In genomic region chr9:93296889-93297480, GRCh38 we compare ENCODE assay signal across 27 cellular contexts.
DNase-seq lines count a peak whose midpoint lies in the region; ATAC-seq and TF ChIP-seq lines count a peak whose summit lies in the region.
"Had no signal": no experiment of that assay in that cellular context is flagged by ENCODE, and none has a peak within 500 bp of the region (broad histone marks: within the 10 kb centered on the region; RNA-seq: fewer than 3 reads in every experiment).

No MANE protein-coding gene starts in this region.

- H3K79me2 ChIP-seq in OCI-LY1 (ENCODE audit: insufficient read depth, low read length): no peaks in the 10 kb centered on the region

- no peak overlapping the region for H3K4me3 Mint-ChIP-seq in CD8-positive, alpha-beta T cell
- H3K4me3 Mint-ChIP-seq: nephron progenitor cell, type B pancreatic cell had no signal

- DNase-seq in AG08396 (ENCODE audit: low spot score) (peak; percentile 6), iPS-NIHi7 (ENCODE audit: extremely low spot score) (peak; percentile 9), OCI-M2 (lab: John Stamatoyannopoulos, UW; ENCODE audit: unreplicated experiment) (no peak), COLO829 (ENCODE audit: low spot score) (no peak)
- DNase-seq in CD8-positive, alpha-beta T cell: no peak
- DNase-seq in stimulated activated CD4-positive, alpha-beta T cell treated with anti-CD3 and anti-CD28 coated beads, Interleukin-15, amount 100 ng/mL, for 24 hours: no peak
- DNase-seq: activated CD4-positive, alpha-beta T cell treated with anti-CD3 and anti-CD28 coated beads, Interleukin-2, amount 50 U/mL, for 4 hours; activated CD4-positive, CD25-positive, alpha-beta regulatory T cell; activated gamma-delta T cell treated with Interleukin-2 at 50 U/mL for 16 hours; amniotic stem cell; brain microvascular endothelial cell; C1 segment of cervical spinal cord; Calu3; DMS79 treated with DMSO at 0.1 percent for 48 hours; NCI-H1092; NCI-H1930; NCI-H526 treated with DMSO at 0.1 percent for 48 hours; nephron progenitor cell; retina; SHP77 treated with DMSO at 0.1 percent for 48 hours had no signal

- H3K4me1 ChIP-seq in CD8-positive, alpha-beta T cell (ENCODE audit: insufficient read depth, low read length): no peaks in the 10 kb centered on the region
- H3K4me1 ChIP-seq in OCI-LY1 (ENCODE audit: insufficient read depth, low read length, severe bottlenecking): peaks cover 88% of the 10 kb centered on the region

- no peak for ATAC-seq in CD8-positive, alpha-beta T cell
- ATAC-seq: pancreas had no signal

- no peaks in the 10 kb centered on the region for H3K36me3 Mint-ChIP-seq in CD8-positive, alpha-beta T cell
- H3K36me3 Mint-ChIP-seq: IgD-negative memory B cell, type B pancreatic cell had no signal

- H3K27ac ChIP-seq in CD8-positive, alpha-beta T cell (ENCODE audit: low read depth, low read length): no peak overlapping the region
- H3K27ac ChIP-seq in OCI-LY1 (ENCODE audit: low read depth, low read length, poor library complexity, severe bottlenecking): peak overlapping the region; percentile 99
- H3K27ac ChIP-seq: brain microvascular endothelial cell, epithelial cell of prostate, pancreas had no signal

- CTCF ChIA-PET in CD8-positive, alpha-beta T cell (lab: Charles Lee): no interaction called here

- no peaks in the 10 kb centered on the region for H3K9me2 ChIP-seq in OCI-LY1 (ENCODE audit: low read depth, low read length)

- H3K4me3 ChIP-seq in CD8-positive, alpha-beta T cell (ENCODE audit: low read depth, low read length): no peak overlapping the region
- H3K4me3 ChIP-seq in OCI-LY1 (ENCODE audit: low read depth, low read length, poor library complexity, severe bottlenecking): peak overlapping the region; percentile 51
- H3K4me3 ChIP-seq: pancreas, Peyer's patch, smooth muscle cell had no signal

- POLR2A ChIA-PET in CD8-positive, alpha-beta T cell (lab: Charles Lee): no interaction called here

- no peaks in the 10 kb centered on the region for H4K20me1 ChIP-seq in OCI-LY1 (ENCODE audit: insufficient read depth, low read length)

- peak overlapping the region; percentile 62 for H3K4me2 ChIP-seq in OCI-LY1 (ENCODE audit: low read length)
- H3K4me2 ChIP-seq: smooth muscle cell had no signal

- no peaks in the 10 kb centered on the region for H3K36me3 ChIP-seq in CD8-positive, alpha-beta T cell (ENCODE audit: insufficient read depth, low read length)
- peaks cover 44% of the 10 kb centered on the region for H3K36me3 ChIP-seq in OCI-LY1 (ENCODE audit: insufficient read depth, low read length)
- H3K36me3 ChIP-seq: brain microvascular endothelial cell had no signal

- no peaks in the 10 kb centered on the region for H3K27me3 ChIP-seq in CD8-positive, alpha-beta T cell (ENCODE audit: insufficient read depth, low read length)
- H3K27me3 ChIP-seq in OCI-LY1 (ENCODE audit: insufficient read depth, low read length): no peaks in the 10 kb centered on the region
- H3K27me3 ChIP-seq: brain microvascular endothelial cell, pancreas, Peyer's patch had no signal

- H3K27me3 Mint-ChIP-seq in CD8-positive, alpha-beta T cell (ENCODE audit: low read depth): peaks cover 6% of the 10 kb centered on the region
- H3K27me3 Mint-ChIP-seq: type B pancreatic cell had no signal

- no peak for TF ChIP-seq CTCF in CD8-positive, alpha-beta T cell (IDR thresholded peaks at IDR 0.05)
- no peak for TF ChIP-seq CTCF in OCI-LY1 (IDR thresholded peaks at IDR 0.05; ENCODE audit: low read length)

- H3K9me3 Mint-ChIP-seq in CD8-positive, alpha-beta T cell: no peaks in the 10 kb centered on the region
- H3K9me3 Mint-ChIP-seq: IgD-negative memory B cell, nephron progenitor cell, type B pancreatic cell had no signal

- H3K27ac Mint-ChIP-seq in CD8-positive, alpha-beta T cell: peak overlapping the region; percentile 68
- H3K27ac Mint-ChIP-seq: IgD-negative memory B cell, nephron progenitor cell, type B pancreatic cell had no signal

- H3K9me3 ChIP-seq in CD8-positive, alpha-beta T cell (ENCODE audit: low read length): no peaks in the 10 kb centered on the region
- H3K9me3 ChIP-seq in OCI-LY1 (ENCODE audit: low read length): no peaks in the 10 kb centered on the region
- H3K9me3 ChIP-seq: pancreas, Peyer's patch had no signal

- peaks cover 6% of the 10 kb centered on the region for H3K4me1 Mint-ChIP-seq in CD8-positive, alpha-beta T cell (ENCODE audit: low read depth)

- H3F3A ChIP-seq in OCI-LY1 (ENCODE audit: insufficient read depth, low read length): no peaks in the 10 kb centered on the region

- no peak overlapping the region for H2AFZ ChIP-seq in OCI-LY1 (ENCODE audit: low read length)

- peak overlapping the region; percentile 75 for H3K9ac ChIP-seq in OCI-LY1 (ENCODE audit: low read length)

- intact Hi-C loops in CD8-positive, alpha-beta T cell (cut with DNase I, micrococcal nuclease): no loop called here

Comparison
In these comparisons a context has a peak if more than half of its experiments do, and no peak if none do; other contexts are left out.
1. DNase-seq: peak in AG08396 (single experiment) and iPS-NIHi7 (single experiment); none in CD8-positive, alpha-beta T cell (0 of 7), stimulated activated CD4-positive, alpha-beta T cell treated with anti-CD3 and anti-CD28 coated beads, Interleukin-15, amount 100 ng/mL, for 24 hours (single experiment), OCI-M2 (single experiment) and COLO829 (single experiment).